17 cellular contexts compared by ENCODE assay signal in the genomic region with DNA sequence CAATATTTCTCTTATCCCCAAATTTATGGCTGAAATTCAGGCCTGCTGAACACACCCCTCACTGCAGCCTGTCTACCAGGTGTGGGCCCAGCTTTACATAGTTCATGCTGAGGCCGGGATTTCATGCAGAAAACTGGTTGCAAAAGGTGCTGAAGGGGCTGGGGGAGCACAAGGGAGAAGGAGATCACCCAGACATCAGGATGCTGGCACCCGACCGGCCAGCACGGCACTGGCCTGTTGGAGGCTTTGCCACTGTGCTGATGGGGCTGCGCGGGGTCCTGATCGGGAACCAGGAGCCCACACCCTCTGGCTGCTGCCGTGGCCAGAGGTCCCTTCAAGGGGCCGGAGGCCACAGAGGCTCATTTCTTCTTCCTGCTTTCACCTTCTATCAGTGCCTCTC.
"Had no signal": no experiment of that assay in that cellular context is flagged by ENCODE, and none has a peak within 500 bp of the region (broad histone marks: within the 10 kb centered on the region; RNA-seq: fewer than 3 reads in every experiment).

No MANE protein-coding gene starts in this region.

- H3K9me2 ChIP-seq: SK-N-SH had no signal

- DNase-seq: KBM-7; MG63; NCI-H1092 treated with DMSO at 0.1 percent for 48 hours; NCI-H1436 treated with DMSO at 0.1 percent for 48 hours; NCI-H1694; NCI-H187 treated with DMSO at 0.1 percent for 48 hours; NCI-H2171 treated with DMSO at 0.1 percent for 48 hours; NCI-H345; NCI-H446 treated with DMSO at 0.1 percent for 48 hours; NCI-H510A treated with DMSO at 0.1 percent for 48 hours; NCI-H82; NK-92 treated with Interleukin-12 subunit alpha and Interleukin-12 subunit beta, amount 100 ng/mL, for 24 hours; PC-3; SHP77; SK-N-SH had no signal

- H3K4me2 ChIP-seq: SK-N-SH had no signal

- H3K9ac ChIP-seq: SK-N-SH had no signal

- H3K4me3 ChIP-seq: MG63 had no signal

- H3K36me3 ChIP-seq: MG63 had no signal

- H3K27me3 ChIP-seq: MG63 had no signal

- ATAC-seq: Panc1, PC-3 had no signal

- H3K27ac ChIP-seq: RWPE1 had no signal

- H3K9me3 ChIP-seq: MG63, SK-N-SH had no signal
